Comparison of ENCODE assay signal across 8 cellular contexts in the genomic region with DNA sequence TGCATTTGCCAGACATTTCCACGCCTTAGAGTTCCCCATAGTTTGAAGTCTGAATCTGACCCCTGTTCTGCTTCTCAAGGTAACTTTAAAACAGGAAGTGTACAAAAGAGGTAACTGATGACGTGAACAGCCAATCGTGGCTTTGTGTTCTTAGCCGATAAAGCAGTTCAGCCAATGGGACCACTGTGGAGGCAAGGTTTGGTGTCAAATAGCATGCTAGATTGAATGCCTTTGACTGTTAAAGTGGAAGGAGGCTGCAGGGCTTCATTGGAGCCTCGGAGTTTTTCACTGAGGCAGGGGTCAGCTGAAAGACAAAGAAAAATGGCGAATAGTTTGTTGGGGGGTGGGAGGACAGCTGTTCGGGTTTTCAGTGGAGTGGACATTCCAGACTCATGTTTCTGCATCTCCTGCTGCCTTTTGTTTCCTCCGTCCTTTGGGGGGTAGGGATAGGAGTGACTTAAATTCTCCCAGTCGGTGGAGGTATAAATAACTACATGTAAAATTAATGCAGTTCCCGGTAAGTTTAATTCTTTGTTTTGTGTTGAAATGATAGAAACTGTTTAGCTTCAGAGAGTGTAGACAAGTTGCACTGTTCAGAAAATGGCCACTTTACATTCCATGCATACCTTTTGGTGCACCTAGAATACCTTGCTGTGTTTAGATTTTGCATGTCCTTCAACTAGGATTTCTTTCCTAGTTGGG. TPM values are rescaled to one million over a fixed set of nuclear protein-coding genes. Genes with fewer than 3 reads are reported as not detected.
DNase-seq lines count a peak whose midpoint lies in the region; ATAC-seq and TF ChIP-seq lines count a peak whose summit lies in the region.

No MANE protein-coding gene starts in this region.

- no peak for TF ChIP-seq CTCF in GM13976 (IDR thresholded peaks at IDR 0.05; ENCODE audit: borderline replicate concordance, control extremely low read depth, extremely low read depth, insufficient read depth, missing control alignments)
- no peak for TF ChIP-seq CTCF in vagina (IDR thresholded peaks at IDR 0.05)

- H3K9ac ChIP-seq in rectal smooth muscle tissue (ENCODE audit: low read length): peak overlapping the region; percentile 28

- H3K27me3 ChIP-seq in rectal smooth muscle tissue (ENCODE audit: control insufficient read depth, insufficient read depth, low read length) (no peaks in the 10 kb centered on the region), vagina (no peaks in the 10 kb centered on the region)

- peak; percentile 91 for ATAC-seq in HG02763 (IDR thresholded peaks at IDR 0.05; ENCODE audit: unreplicated experiment)

- intact Hi-C loops in vagina (cut with DNase I): no loop called here

- H3K4me3 ChIP-seq in rectal smooth muscle tissue (ENCODE audit: low read length) (peak overlapping the region; percentile 72), vagina (peak overlapping the region; percentile 48 to 53)

- H3K36me3 ChIP-seq in rectal smooth muscle tissue (ENCODE audit: control insufficient read depth, insufficient read depth, low read length) (no peaks in the 10 kb centered on the region), vagina (no peaks in the 10 kb centered on the region)

- TF ChIP-seq POLR2A in vagina (IDR thresholded peaks at IDR 0.05): no peak

- H3K4me1 ChIP-seq in rectal smooth muscle tissue (ENCODE audit: control insufficient read depth, insufficient read depth, low read length) (peaks cover 13% of the 10 kb centered on the region), vagina (peaks cover 76% of the 10 kb centered on the region)

- in situ Hi-C loops in GM13976 (cut with MboI; ENCODE audit: low sequenced_read_pairs, unreplicated experiment): no loop called here

- H3K9me3 ChIP-seq in vagina: no peaks in the 10 kb centered on the region

- peak overlapping the region; percentile 88 for H3K27ac ChIP-seq in rectal smooth muscle tissue (ENCODE audit: low read depth, low read length)
- peak overlapping the region; percentile 64 for H3K27ac ChIP-seq in vagina

- peak; percentile 78 for DNase-seq in GM13976 (ENCODE audit: low spot score)
- peak; percentile 86 for DNase-seq in NCI-H1436 treated with DMSO at 0.1 percent for 48 hours (lab: John Stamatoyannopoulos, UW)
- peak; percentile 15 to 94 (median 64) for DNase-seq in T-helper 2 cell
- peak; percentile 96 for DNase-seq in astrocyte of the hippocampus (ENCODE audit: low read depth, low spot score)
- DNase-seq in hepatic stellate cell (ENCODE audit: low spot score): peak; percentile 84
- DNase-seq in vagina (ENCODE audit: extremely low spot score in 2 of 2): peak in 1 of 2 donors; percentile 91

RNA-seq across cellular contexts. Expression of a gene that starts 17.7 kb away (rescaled TPM):
- 61.6 TPM for total RNA-seq in vagina

RNA-seq across cellular contexts. Expression of a gene that starts 43.8 kb away (rescaled TPM):
- 4.7 TPM for total RNA-seq in vagina
